In genomic region chr10:35938160-35938559, GRCh38 we compare ENCODE assay signal across 27 cellular contexts.
"Had no signal": no experiment of that assay in that cellular context is flagged by ENCODE, and none has a peak within 500 bp of the region (broad histone marks: within the 10 kb centered on the region; RNA-seq: fewer than 3 reads in every experiment).

No MANE protein-coding gene starts in this region.

- H3K27me3 Mint-ChIP-seq: stimulated activated naive B cell treated with anti-CD40 and anti-IgM and Interleukin-4, amounts not matched to agents 10 μg/mL and 1 μg/mL and 100 μg/mL, for 72 hours; stimulated activated naive CD8-positive, alpha-beta T cell treated with anti-CD3 and anti-CD28 coated beads, Interleukin-15, amount 100 ng/mL, for 72 hours; stimulated activated naive CD8-positive, alpha-beta T cell treated with anti-CD3 and anti-CD28 coated beads, Interleukin-15, Interleukin-2, amounts not matched to agents 100 ng/mL and 50 ng/mL, for 24 hours had no signal

- H3K4me1 ChIP-seq: thyroid gland, upper lobe of left lung, upper lobe of right lung, uterus, vagina had no signal

- ATAC-seq: stimulated activated effector memory CD8-positive, alpha-beta T cell treated with anti-CD3 and anti-CD28 coated beads, Interleukin-12 subunit alpha, Interleukin-12 subunit beta, amount 100 ng/mL, for 72 hours; stimulated activated memory B cell treated with anti-CD40 and anti-IgM and Interleukin-4, amounts not matched to agents 10 μg/mL and 1 μg/mL and 100 μg/mL, for 72 hours; stimulated activated naive B cell treated with anti-CD40 and anti-IgM and Interleukin-4, amounts not matched to agents 10 μg/mL and 1 μg/mL and 100 μg/mL, for 72 hours; stimulated activated naive CD8-positive, alpha-beta T cell treated with anti-CD3 and anti-CD28 coated beads, Interleukin-15, amount 100 ng/mL, for 72 hours; stimulated activated naive CD8-positive, alpha-beta T cell treated with anti-CD3 and anti-CD28 coated beads, Interleukin-15, Interleukin-2, amounts not matched to agents 100 U/mL and 50 U/mL, for 24 hours; upper lobe of right lung had no signal

- H3K36me3 ChIP-seq: stomach, suprapubic skin, thoracic aorta, thyroid gland, tibial artery, tibial nerve, transverse colon, upper lobe of left lung, upper lobe of right lung, uterus, vagina had no signal

- H3K4me1 Mint-ChIP-seq: stimulated activated effector memory CD8-positive, alpha-beta T cell treated with anti-CD3 and anti-CD28 coated beads, Interleukin-12 subunit alpha, Interleukin-12 subunit beta, amount 100 ng/mL, for 72 hours; stimulated activated memory B cell treated with anti-CD40 and anti-IgM and Interleukin-4, amounts not matched to agents 10 μg/mL and 1 μg/mL and 100 μg/mL, for 72 hours; stimulated activated naive B cell treated with anti-CD40 and anti-IgM and Interleukin-4, amounts not matched to agents 10 μg/mL and 1 μg/mL and 100 μg/mL, for 72 hours; stimulated activated naive CD8-positive, alpha-beta T cell treated with anti-CD3 and anti-CD28 coated beads, Interleukin-15, amount 100 ng/mL, for 72 hours had no signal

- H3K27ac Mint-ChIP-seq: stimulated activated effector memory CD8-positive, alpha-beta T cell treated with anti-CD3 and anti-CD28 coated beads, Interleukin-12 subunit alpha, Interleukin-12 subunit beta, amount 100 ng/mL, for 72 hours; stimulated activated memory B cell treated with anti-CD40 and anti-IgM and Interleukin-4, amounts not matched to agents 10 μg/mL and 1 μg/mL and 100 μg/mL, for 72 hours; stimulated activated naive B cell treated with anti-CD40 and anti-IgM and Interleukin-4, amounts not matched to agents 10 μg/mL and 1 μg/mL and 100 μg/mL, for 72 hours; stimulated activated naive CD8-positive, alpha-beta T cell treated with anti-CD3 and anti-CD28 coated beads, Interleukin-15, amount 100 ng/mL, for 72 hours; stimulated activated naive CD8-positive, alpha-beta T cell treated with anti-CD3 and anti-CD28 coated beads, Interleukin-15, Interleukin-2, amounts not matched to agents 100 ng/mL and 50 ng/mL, for 24 hours; type B pancreatic cell had no signal

- H3K27me3 ChIP-seq: stomach, suprapubic skin, testis, thyroid gland, tibial artery, tibial nerve, transverse colon, upper lobe of left lung, upper lobe of right lung, uterus, vagina had no signal

- H3K9me3 ChIP-seq: stomach, suprapubic skin, testis, thoracic aorta, thyroid gland, tibial artery, tibial nerve, transverse colon, upper lobe of left lung, upper lobe of right lung, uterus, vagina had no signal

- H3K4me3 ChIP-seq: stomach, suprapubic skin, testis, thoracic aorta, thyroid gland, tibial artery, tibial nerve, transverse colon, upper lobe of left lung, upper lobe of right lung, uterus, vagina had no signal

- DNase-seq: stimulated activated CD4-positive, alpha-beta T cell treated with anti-CD3 and anti-CD28 coated beads, Interleukin-2, amount 100 ng/mL, for 48 hours; stimulated activated CD4-positive, alpha-beta T cell treated with anti-CD3 and anti-CD28 coated beads, Interleukin-4, amount 100 ng/mL, for 1 hour; stimulated activated CD4-positive, alpha-beta T cell treated with anti-CD3 and anti-CD28 coated beads, Interleukin-4, amount 100 ng/mL, for 24 hours; stimulated activated CD4-positive, alpha-beta T cell treated with anti-CD3 and anti-CD28 coated beads, Interleukin-4, amount 100 ng/mL, for 4 hours; stimulated activated CD8-positive, alpha-beta memory T cell treated with anti-CD3 and anti-CD28 coated beads, Interleukin-4, amount 100 ng/mL, for 48 hours; stimulated activated naive B cell treated with anti-CD40 and anti-IgM and Interleukin-4, amounts not matched to agents 10 μg/mL and 1 μg/mL and 100 μg/mL, for 72 hours; stimulated activated naive CD4-positive, alpha-beta T cell; stimulated activated naive CD4-positive, alpha-beta T cell treated with Interleukin-2 at 50 U/mL for 16 hours; stimulated activated naive CD8-positive, alpha-beta T cell treated with anti-CD3 and anti-CD28 coated beads, Interleukin-15, amount 100 ng/mL, for 72 hours; stimulated activated naive CD8-positive, alpha-beta T cell treated with anti-CD3 and anti-CD28 coated beads, Interleukin-15, Interleukin-2, amounts not matched to agents 100 U/mL and 50 U/mL, for 24 hours; stomach; substantia nigra; testis; thyroid gland; tibial artery; transverse colon; upper lobe of left lung; upper lobe of right lung; uterus had no signal

- H3K4me3 Mint-ChIP-seq: stimulated activated effector memory CD8-positive, alpha-beta T cell treated with anti-CD3 and anti-CD28 coated beads, Interleukin-12 subunit alpha, Interleukin-12 subunit beta, amount 100 ng/mL, for 72 hours; stimulated activated memory B cell treated with anti-CD40 and anti-IgM and Interleukin-4, amounts not matched to agents 10 μg/mL and 1 μg/mL and 100 μg/mL, for 72 hours; stimulated activated naive B cell treated with anti-CD40 and anti-IgM and Interleukin-4, amounts not matched to agents 10 μg/mL and 1 μg/mL and 100 μg/mL, for 72 hours; stimulated activated naive CD8-positive, alpha-beta T cell treated with anti-CD3 and anti-CD28 coated beads, Interleukin-15, amount 100 ng/mL, for 72 hours; stimulated activated naive CD8-positive, alpha-beta T cell treated with anti-CD3 and anti-CD28 coated beads, Interleukin-15, Interleukin-2, amounts not matched to agents 100 ng/mL and 50 ng/mL, for 24 hours; type B pancreatic cell had no signal

- H3K27ac ChIP-seq: stomach, suprapubic skin, testis, thoracic aorta, thyroid gland, tibial artery, tibial nerve, transverse colon, upper lobe of left lung, upper lobe of right lung, uterus, vagina had no signal

- H3K36me3 Mint-ChIP-seq: stimulated activated effector memory CD8-positive, alpha-beta T cell treated with anti-CD3 and anti-CD28 coated beads, Interleukin-12 subunit alpha, Interleukin-12 subunit beta, amount 100 ng/mL, for 72 hours; stimulated activated memory B cell treated with anti-CD40 and anti-IgM and Interleukin-4, amounts not matched to agents 10 μg/mL and 1 μg/mL and 100 μg/mL, for 72 hours; stimulated activated naive B cell treated with anti-CD40 and anti-IgM and Interleukin-4, amounts not matched to agents 10 μg/mL and 1 μg/mL and 100 μg/mL, for 72 hours had no signal
